In genomic region chr1:226967665-226968064, GRCh38 we compare ENCODE assay signal across 14 cellular contexts. TPM values are rescaled to one million over a fixed set of nuclear protein-coding genes. Genes with fewer than 3 reads are reported as not detected.
DNase-seq lines count a peak whose midpoint lies in the region; ATAC-seq, FAIRE-seq and TF ChIP-seq lines count a peak whose summit lies in the region.
"Had no signal": no experiment of that assay in that cellular context is flagged by ENCODE, and none has a peak within 500 bp of the region (broad histone marks: within the 10 kb centered on the region; RNA-seq: fewer than 3 reads in every experiment).

No MANE protein-coding gene starts in this region.

- in situ Hi-C loops in HepG2 (cut with HindIII; ENCODE audit: extremely low pct_ligation_motif_present, low pct_unique_long_range_greater_than_20kb) (no loop called here), brain microvascular endothelial cell (cut with HindIII; ENCODE audit: low pct_ligation_motif_present, low sequenced_read_pairs) (no loop called here)

- H3K27ac Mint-ChIP-seq in T-helper 2 cell treated with Interferon-gamma antibody and Interleukin-4, amounts not matched to agents 5 μg/mL and 100 μg/mL, for 36 hours: no peak overlapping the region

- intact Hi-C loops in PC-3 (cut with micrococcal nuclease) (no loop called here), HepG2 (cut with micrococcal nuclease; ENCODE audit: unreplicated experiment) (no loop called here), stomach (cut with DNase I; ENCODE audit: low total_unique reads) (no loop called here)

- H3K9me3 ChIP-seq in PC-3 (ENCODE audit: low read length) (no peaks in the 10 kb centered on the region), HepG2 (ENCODE audit: low read length) (peaks cover 6% of the 10 kb centered on the region; the same call in 1 of the 2 replicates), stomach (peaks cover 0 to 9% (median 2%) of the 10 kb centered on the region in 4 donors)

- FAIRE-seq in HepG2 (lab: Jason Lieb, UNC): no peak
- FAIRE-seq: H54 had no signal

- CTCF ChIA-PET in PC-3 (lab: Charles Lee): interaction anchor here (0.6 kb wide), 1 partner anchor 41 kb away, joined by 3 read pairs; no protein-coding TSS in a partner anchor
- CTCF ChIA-PET in HepG2 (lab: Yijun Ruan, JAX; ENCODE audit: low intra/inter-chr PET ratio, low total read pairs): no interaction called here

- H3K4me3 ChIP-seq in PC-3 (ENCODE audit: low read length): no peak overlapping the region
- H3K4me3 ChIP-seq in epithelial cell of esophagus (ENCODE audit: low read length): no peak overlapping the region
- H3K4me3 ChIP-seq in HepG2 (replicated peaks in 1 of 3; ENCODE audit: insufficient read depth in 1 of 3, low read depth in 2 of 3, low read length in 3 of 3): no peak overlapping the region
- H3K4me3 ChIP-seq in stomach: no peak overlapping the region
- no peak overlapping the region for H3K4me3 ChIP-seq in H7 (ENCODE audit: insufficient read depth, low read depth, low read length)
- no peak overlapping the region for H3K4me3 ChIP-seq in brain microvascular endothelial cell (ENCODE audit: low read depth, low read length)
- H3K4me3 ChIP-seq: BLaER1 treated with 17β-estradiol and CSF1 and Interleukin-3, amounts not matched to agents 10 nM and 100 nM had no signal

- TF ChIP-seq EP300 in HepG2 (IDR thresholded peaks at IDR 0.05; ENCODE audit: low read depth in 2 of 2, low read length in 2 of 2): no peak
- no peak for TF ChIP-seq EP300 in HepG2 (CRISPR knock-in tag; IDR thresholded peaks at IDR 0.05; ENCODE audit: borderline replicate concordance)
- no peak for TF ChIP-seq EP300 in stomach (IDR thresholded peaks at IDR 0.05)

- no peaks in the 10 kb centered on the region for H3K9me2 ChIP-seq in PC-3 (replicated peaks; ENCODE audit: low read length)

- H3K4me1 Mint-ChIP-seq in T-helper 2 cell treated with Interferon-gamma antibody and Interleukin-4, amounts not matched to agents 5 μg/mL and 100 μg/mL, for 36 hours (ENCODE audit: low read depth): peaks cover 2% of the 10 kb centered on the region

- H3K4me1 ChIP-seq in PC-3 (ENCODE audit: insufficient read depth, low read length): no peaks in the 10 kb centered on the region
- peaks cover 33% of the 10 kb centered on the region for H3K4me1 ChIP-seq in HepG2 (ENCODE audit: insufficient read depth, low read length)
- H3K4me1 ChIP-seq in stomach: peaks cover 0 to 40% (median 7%) of the 10 kb centered on the region in 4 donors

- H3K36me3 Mint-ChIP-seq in T-helper 2 cell treated with Interferon-gamma antibody and Interleukin-4, amounts not matched to agents 5 μg/mL and 100 μg/mL, for 36 hours (ENCODE audit: low read depth): peaks cover 14% of the 10 kb centered on the region

- TF ChIP-seq RAD21 in HepG2 (CRISPR knock-in tag; IDR thresholded peaks at IDR 0.05): no peak

- H3K9me3 Mint-ChIP-seq in T-helper 2 cell treated with Interferon-gamma antibody and Interleukin-4, amounts not matched to agents 5 μg/mL and 100 μg/mL, for 36 hours: peaks cover 8% of the 10 kb centered on the region

- H3K79me2 ChIP-seq in PC-3 (ENCODE audit: low read length) (no peaks in the 10 kb centered on the region), HepG2 (ENCODE audit: insufficient read depth, low read length) (peaks cover 29% of the 10 kb centered on the region)

- H3K4me2 ChIP-seq in PC-3 (ENCODE audit: low read length) (no peak overlapping the region), HepG2 (ENCODE audit: low read depth, low read length) (no peak overlapping the region)

- H3K9ac ChIP-seq in PC-3 (ENCODE audit: low read length): no peak overlapping the region
- H3K9ac ChIP-seq in HepG2 (ENCODE audit: insufficient read depth, low read depth, low read length): no peak overlapping the region
- H3K9ac ChIP-seq: BLaER1 treated with 17β-estradiol and CSF1 and Interleukin-3, amounts not matched to agents 10 nM and 100 nM had no signal

- BruUV-seq in PC-3 (replicated peaks; lab: Mats Ljungman, UMichigan) (no TSS peak), HepG2 (replicated peaks; lab: Mats Ljungman, UMichigan) (TSS peak; percentile 33)

- no peak for TF ChIP-seq CTCF in PC-3 (conservative IDR thresholded peaks at IDR 0.05; ENCODE audit: low read depth, low read length)
- TF ChIP-seq CTCF in epithelial cell of esophagus (IDR thresholded peaks at IDR 0.05; ENCODE audit: insufficient read depth, low read depth, low read length, missing control alignments): no peak
- TF ChIP-seq CTCF in HepG2 (CRISPR knock-in tag; IDR thresholded peaks at IDR 0.05): no peak
- no peak for TF ChIP-seq CTCF in stomach (IDR thresholded peaks at IDR 0.05)
- TF ChIP-seq CTCF in brain microvascular endothelial cell (IDR thresholded peaks at IDR 0.05; ENCODE audit: low read depth, low read length, missing control alignments): no peak

- no peaks in the 10 kb centered on the region for H3K27me3 Mint-ChIP-seq in T-helper 2 cell treated with Interferon-gamma antibody and Interleukin-4, amounts not matched to agents 5 μg/mL and 100 μg/mL, for 36 hours (ENCODE audit: low read depth)

- no peak for TF ChIP-seq POLR2A in HepG2 (IDR thresholded peaks at IDR 0.05; ENCODE audit: insufficient read depth in 1 of 2, low read depth in 2 of 2, low read length in 2 of 2)
- TF ChIP-seq POLR2A in stomach (IDR thresholded peaks at IDR 0.05): no peak

- DNase-seq in DMS 273 treated with DMSO at 0.1 percent for 48 hours (lab: John Stamatoyannopoulos, UW) (peak; percentile 17), PC-3 (peak; percentile 48), epithelial cell of esophagus (ENCODE audit: low read depth) (peak; percentile 79), HepG2 (ENCODE audit: low spot score) (no peak), stomach (no peak), H7 (no peak), brain microvascular endothelial cell (no peak)
- DNase-seq in T-helper 2 cell treated with Interferon-gamma antibody and Interleukin-4, amounts not matched to agents 5 μg/mL and 100 μg/mL, for 36 hours (ENCODE audit: low spot score): no peak
- DNase-seq: activated CD4-positive, alpha-beta T cell treated with anti-CD3 and anti-CD28 coated beads, Interleukin-2, amount 50 U/mL, for 48 hours; activated effector memory CD4-positive, alpha-beta T cell treated with Interleukin-2 at 50 U/mL for 16 hours; NCI-H345; stimulated activated CD8-positive, alpha-beta memory T cell treated with anti-CD3 and anti-CD28 coated beads, Interleukin-4, amount 100 ng/mL, for 48 hours had no signal

- H4K20me1 ChIP-seq in PC-3 (ENCODE audit: low read length) (no peaks in the 10 kb centered on the region), HepG2 (ENCODE audit: insufficient read depth, low read length) (peaks cover 27% of the 10 kb centered on the region; the same call in 1 of the 2 replicates)
- H4K20me1 ChIP-seq: BLaER1 treated with 17β-estradiol and CSF1 and Interleukin-3, amounts not matched to agents 10 nM and 100 nM had no signal

- H2AFZ ChIP-seq in PC-3 (ENCODE audit: low read length) (no peak overlapping the region), HepG2 (ENCODE audit: low read length) (no peak overlapping the region)

- WGBS in HepG2 (ENCODE audit: low lambda C conversion rate): 100% methylated on average over 1 of the region's 3 CpGs
- WGBS in stomach, 5 donors: 64 to 91% (median 81%) methylated on average over 3 of the region's 3 CpGs

- H3K27me3 ChIP-seq in PC-3 (ENCODE audit: low read length): no peaks in the 10 kb centered on the region
- no peaks in the 10 kb centered on the region for H3K27me3 ChIP-seq in HepG2 (ENCODE audit: control insufficient read depth in 1 of 2, insufficient read depth in 2 of 2, low read length in 2 of 2)
- H3K27me3 ChIP-seq in stomach: no peaks in the 10 kb centered on the region
- H3K27me3 ChIP-seq in H7 (ENCODE audit: control insufficient read depth, insufficient read depth, low read length): no peaks in the 10 kb centered on the region
- no peaks in the 10 kb centered on the region for H3K27me3 ChIP-seq in brain microvascular endothelial cell (replicated peaks)
- H3K27me3 ChIP-seq: BLaER1 treated with 17β-estradiol and CSF1 and Interleukin-3, amounts not matched to agents 10 nM and 100 nM had no signal

- ATAC-seq in PC-3 (peak; percentile 74), HepG2 (no peak)

- H3K36me3 ChIP-seq in PC-3 (ENCODE audit: low read depth, low read length) (peaks cover 14% of the 10 kb centered on the region), HepG2 (replicated peaks in 1 of 2; ENCODE audit: control insufficient read depth in 1 of 2, insufficient read depth in 2 of 2, low read length in 2 of 2) (peaks cover 20 to 53% of the 10 kb centered on the region in 2 experiments), stomach (peaks cover 20 to 97% (median 87%) of the 10 kb centered on the region in 4 donors), H7 (replicated peaks; ENCODE audit: control insufficient read depth, insufficient read depth, low read length) (no peaks in the 10 kb centered on the region), brain microvascular endothelial cell (replicated peaks) (no peaks in the 10 kb centered on the region)

- H3F3A ChIP-seq in PC-3 (ENCODE audit: low read length, unreplicated experiment): no peaks in the 10 kb centered on the region

- H3K27ac ChIP-seq in PC-3 (ENCODE audit: low read length) (no peak overlapping the region), HepG2 (ENCODE audit: extremely low read length, insufficient read depth, low read length) (no peak overlapping the region), stomach (peak overlapping the region in 1 of 5 donors; percentile 39), brain microvascular endothelial cell (no peak overlapping the region)
- H3K27ac ChIP-seq: BLaER1 treated with 17β-estradiol and CSF1 and Interleukin-3, amounts not matched to agents 10 nM and 100 nM had no signal

- POLR2A ChIA-PET in PC-3 (lab: Charles Lee; ENCODE audit: unreplicated experiment) (no interaction called here), HepG2 (lab: Yijun Ruan, JAX) (no interaction called here)

- no peak overlapping the region for H3K4me3 Mint-ChIP-seq in T-helper 2 cell treated with Interferon-gamma antibody and Interleukin-4, amounts not matched to agents 5 μg/mL and 100 μg/mL, for 36 hours

RNA-seq across cellular contexts. Expression of gene COQ8A, which starts 27.6 kb away (rescaled TPM):
- 67.0 and 73.3 TPM in 2 replicates for total RNA-seq in PC-3 (2014; rRNA removed)
- 63.3 and 88.7 TPM in 2 replicates for total RNA-seq in HepG2 (2016; rRNA removed; fragmentation: Illumina TruSeq; extraction: Trizol)
- 25.9 and 28.8 TPM in 2 replicates for total RNA-seq in HepG2 (2016; cell fraction: cytosol; rRNA removed; fragmentation: Illumina TruSeq; extraction: Trizol; ENCODE audit: low read depth)
- total RNA-seq in HepG2 (2016; cell fraction: insoluble cytoplasmic fraction; rRNA removed; fragmentation: Illumina TruSeq; extraction: Trizol): 60.2 and 93.0 TPM in 2 replicates
- total RNA-seq in HepG2 (2016; cell fraction: membrane; rRNA removed; fragmentation: Illumina TruSeq; extraction: Trizol): 26.6 and 26.8 TPM in 2 replicates
- total RNA-seq in HepG2 (2016; cell fraction: nucleus; rRNA removed; fragmentation: Illumina TruSeq; extraction: Trizol): 66.7 and 69.0 TPM in 2 replicates
- polyA plus RNA-seq in HepG2 (2011; rRNA removed): 60.4 and 72.2 TPM in 2 replicates
- polyA plus RNA-seq in HepG2 (2011; cell fraction: cytosol; rRNA removed): 53.6 and 65.9 TPM in 2 replicates
- polyA plus RNA-seq in HepG2 (2011; cell fraction: nucleus; rRNA removed): 117 and 151 TPM in 2 replicates
- polyA plus RNA-seq in HepG2 (2012): 69.4 and 75.0 TPM in 2 replicates
- polyA plus RNA-seq in HepG2 (2016; cell fraction: cytosol; fragmentation: Illumina TruSeq; extraction: Trizol; ENCODE audit: low read depth): 6.0 and 6.9 TPM in 2 replicates
- 55.2 and 65.3 TPM in 2 replicates for polyA plus RNA-seq in HepG2 (2016; cell fraction: insoluble cytoplasmic fraction; fragmentation: Illumina TruSeq; extraction: Trizol; ENCODE audit: low read depth)
- 14.1 and 15.8 TPM in 2 replicates for polyA plus RNA-seq in HepG2 (2016; cell fraction: membrane; fragmentation: Illumina TruSeq; extraction: Trizol; ENCODE audit: low read depth)
- polyA plus RNA-seq in HepG2 (2016; cell fraction: nucleus; fragmentation: Illumina TruSeq; extraction: Trizol; ENCODE audit: insufficient read depth, low read depth): 146 and 150 TPM in 2 replicates
- 30.4 and 75.1 TPM in 2 replicates for polyA minus RNA-seq in HepG2 (2011; rRNA and poly(A)+ RNA removed; ENCODE audit: low replicate concordance)
- polyA minus RNA-seq in HepG2 (2011; cell fraction: cytosol; rRNA and poly(A)+ RNA removed): 31.1 and 31.3 TPM in 2 replicates
- polyA minus RNA-seq in HepG2 (2011; cell fraction: nucleus; rRNA and poly(A)+ RNA removed): 28.2 and 38.1 TPM in 2 replicates
- total RNA-seq in stomach: 100 to 1,000 TPM in 2 of 5 donors, 10 to 100 TPM in 3; 26.4 to 384 (median 91.7) TPM
- 10 to 100 TPM; 51.6 to 66.4 (median 61.9) TPM for polyA plus RNA-seq in stomach
- total RNA-seq in H7 (2014; rRNA removed; shearing (Covaris generic)): 35.8 and 52.5 TPM in 2 replicates

Comparison
In these comparisons a context has a peak if more than half of its experiments do, and no peak if none do; other contexts are left out.
1. DNase-seq: peak in DMS 273 treated with DMSO at 0.1 percent for 48 hours (single experiment), PC-3 (single experiment) and epithelial cell of esophagus (single experiment); none in HepG2 (single experiment), T-helper 2 cell treated with Interferon-gamma antibody and Interleukin-4, amounts not matched to agents 5 μg/mL and 100 μg/mL, for 36 hours (single experiment), stomach (single experiment), H7 (single experiment) and brain microvascular endothelial cell (single experiment).